Comparison of ENCODE assay signal across 8 cellular contexts in the genomic region with DNA sequence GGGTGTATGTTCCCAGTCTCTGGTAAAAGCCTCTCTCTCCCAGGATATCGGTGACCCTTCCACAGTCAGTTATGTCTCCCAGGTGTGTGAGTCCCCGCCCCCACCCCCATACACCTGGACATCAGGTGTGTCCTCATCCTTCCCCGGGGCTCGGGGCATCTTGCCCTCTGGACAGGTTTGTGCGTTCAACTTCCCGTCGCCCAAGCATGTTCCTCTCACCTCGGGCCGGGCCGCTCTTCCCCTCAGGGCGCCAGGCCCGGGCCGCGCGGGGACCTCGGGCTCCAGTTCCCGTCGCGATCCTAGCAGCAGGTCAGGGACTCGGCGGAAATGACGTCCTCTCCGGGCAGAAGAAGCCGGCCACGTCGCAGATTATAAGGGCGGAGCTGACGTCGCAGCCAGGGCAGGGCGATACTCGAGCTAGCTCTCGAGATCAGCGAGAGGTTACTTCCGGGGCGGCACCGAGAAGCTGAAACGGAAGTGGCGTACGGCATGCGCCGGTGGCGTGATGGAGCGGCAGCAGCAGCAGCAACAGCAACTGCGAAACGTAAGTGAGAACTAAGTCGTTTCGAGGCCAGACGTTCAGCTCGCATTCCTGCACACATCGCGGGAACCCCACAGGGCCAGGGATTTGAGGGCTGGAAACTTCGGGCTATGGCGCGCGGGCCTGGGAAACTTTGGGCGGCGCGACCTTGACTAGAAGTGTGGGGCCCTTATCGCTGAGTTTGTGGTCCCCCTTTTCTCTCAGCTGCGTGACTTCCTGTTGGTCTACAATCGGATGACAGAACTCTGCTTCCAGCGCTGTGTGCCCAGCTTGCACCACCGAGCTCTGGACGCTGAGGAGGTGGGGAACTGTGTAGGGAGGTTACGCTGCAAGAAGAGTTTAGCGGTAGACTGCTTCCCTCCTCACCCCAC.
A peak's percentile ranks its signal among the peaks of the same experiment; 100 is the strongest.
DNase-seq lines count a peak whose midpoint lies in the region; ATAC-seq and TF ChIP-seq lines count a peak whose summit lies in the region.

A gene with protein sequence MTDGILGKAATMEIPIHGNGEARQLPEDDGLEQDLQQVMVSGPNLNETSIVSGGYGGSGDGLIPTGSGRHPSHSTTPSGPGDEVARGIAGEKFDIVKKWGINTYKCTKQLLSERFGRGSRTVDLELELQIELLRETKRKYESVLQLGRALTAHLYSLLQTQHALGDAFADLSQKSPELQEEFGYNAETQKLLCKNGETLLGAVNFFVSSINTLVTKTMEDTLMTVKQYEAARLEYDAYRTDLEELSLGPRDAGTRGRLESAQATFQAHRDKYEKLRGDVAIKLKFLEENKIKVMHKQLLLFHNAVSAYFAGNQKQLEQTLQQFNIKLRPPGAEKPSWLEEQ (minus strand): TSS at position 320 of the 912 bp plus-strand sequence. CDS start 910 bp downstream, outside the sequence.
A gene with protein sequence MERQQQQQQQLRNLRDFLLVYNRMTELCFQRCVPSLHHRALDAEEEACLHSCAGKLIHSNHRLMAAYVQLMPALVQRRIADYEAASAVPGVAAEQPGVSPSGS (plus strand): TSS at position 490 of the 912 bp plus-strand sequence. CDS start 16 bp downstream, at position 506.

- peaks cover 49% of the 10 kb centered on the region for H3K79me2 ChIP-seq in MM.1S (ENCODE audit: low read length)

- H3K27me3 ChIP-seq in HAP-1 (ENCODE audit: low read depth) (no peaks in the 10 kb centered on the region), MM.1S (replicated peaks; ENCODE audit: insufficient read depth, low read length) (no peaks in the 10 kb centered on the region)

- H2AFZ ChIP-seq in MM.1S (ENCODE audit: low read length) = peak within 1 kb of the TSS; percentile 77

- H4K20me1 ChIP-seq in MM.1S (ENCODE audit: insufficient read depth, low read length) = no peaks in the 10 kb centered on the region

- 0 out of 2 replicates have a peak, but pooled peaks cover 3% of the 10 kb centered on the region for H3F3A ChIP-seq in MM.1S (ENCODE audit: insufficient read depth, low read length)

- H3K27ac Mint-ChIP-seq in nephron progenitor cell = peak within 1 kb of the TSS; percentile 98
- H3K27ac Mint-ChIP-seq in stimulated activated naive CD8-positive, alpha-beta T cell treated with anti-CD3 and anti-CD28 coated beads, Interleukin-15, amount 100 ng/mL, for 72 hours = peak within 1 kb of the TSS; percentile 97 to 98

- H3K9me3 ChIP-seq in ES-I3 (ENCODE audit: control insufficient read depth, insufficient read depth, low read length) = no peaks in the 10 kb centered on the region
- no peaks in the 10 kb centered on the region for H3K9me3 ChIP-seq in HAP-1
- no peaks in the 10 kb centered on the region for H3K9me3 ChIP-seq in MM.1S (replicated peaks; ENCODE audit: insufficient read depth, low read length)

- H3K36me3 Mint-ChIP-seq in nephron progenitor cell (ENCODE audit: low read depth) = peaks cover 34% of the 10 kb centered on the region

- peaks cover 32% of the 10 kb centered on the region for H3K36me3 ChIP-seq in ES-I3 (ENCODE audit: insufficient read depth, low read length)
- peaks cover 74% of the 10 kb centered on the region for H3K36me3 ChIP-seq in HAP-1 (replicated peaks)
- H3K36me3 ChIP-seq in MM.1S (replicated peaks; ENCODE audit: insufficient read depth, low read length) = 0 out of 2 replicates have a peak, but pooled peaks cover 12% of the 10 kb centered on the region

- H3K4me2 ChIP-seq in MM.1S (ENCODE audit: low read depth, low read length) = peak within 1 kb of the TSS; percentile 97

- peak within 1 kb of the TSS; percentile 96 for H3K4me3 Mint-ChIP-seq in nephron progenitor cell
- H3K4me3 Mint-ChIP-seq in stimulated activated naive CD8-positive, alpha-beta T cell treated with anti-CD3 and anti-CD28 coated beads, Interleukin-15, amount 100 ng/mL, for 72 hours = peak within 1 kb of the TSS; percentile 90 to 93

- peaks cover 40% of the 10 kb centered on the region for H3K4me1 Mint-ChIP-seq in nephron progenitor cell
- H3K4me1 Mint-ChIP-seq in stimulated activated naive CD8-positive, alpha-beta T cell treated with anti-CD3 and anti-CD28 coated beads, Interleukin-15, amount 100 ng/mL, for 72 hours = peaks cover 41% of the 10 kb centered on the region

- H3K27ac ChIP-seq in MM.1S (ENCODE audit: low read length) = peak within 1 kb of the TSS; percentile 88

- H3K27me3 Mint-ChIP-seq in nephron progenitor cell (ENCODE audit: low read depth, poor library complexity) = no peaks in the 10 kb centered on the region
- H3K27me3 Mint-ChIP-seq in stimulated activated naive CD8-positive, alpha-beta T cell treated with anti-CD3 and anti-CD28 coated beads, Interleukin-15, amount 100 ng/mL, for 72 hours = no peaks in the 10 kb centered on the region

- DNase-seq in HAP-1 (ENCODE audit: low spot score in 2 of 2) (peak; percentile 94 to 99), MM.1S (peak; percentile 99), SIG-M5 (lab: John Stamatoyannopoulos, UW) (peak; percentile 89), activated gamma-delta T cell (lab: John Stamatoyannopoulos, UW) (peak; percentile 85), fibroblast of the conjunctiva (ENCODE audit: low read depth) (peak; percentile 92), nephron progenitor cell (peak; percentile 97)
- DNase-seq in stimulated activated naive CD8-positive, alpha-beta T cell treated with anti-CD3 and anti-CD28 coated beads, Interleukin-15, amount 100 ng/mL, for 72 hours = peak; percentile 92 to 97

- H3K9me3 Mint-ChIP-seq in nephron progenitor cell = no peaks in the 10 kb centered on the region
- H3K9me3 Mint-ChIP-seq in stimulated activated naive CD8-positive, alpha-beta T cell treated with anti-CD3 and anti-CD28 coated beads, Interleukin-15, amount 100 ng/mL, for 72 hours = no peaks in the 10 kb centered on the region

- H3K9ac ChIP-seq in ES-I3 (ENCODE audit: low read depth, low read length) (peak within 1 kb of the TSS; percentile 84), MM.1S (ENCODE audit: low read length) (peak within 1 kb of the TSS; percentile 93)

- H3K4me1 ChIP-seq in ES-I3 (ENCODE audit: insufficient read depth, low read length) (no peaks in the 10 kb centered on the region), HAP-1 (peaks cover 5% of the 10 kb centered on the region; the same call in 1 of the 2 replicates), MM.1S (ENCODE audit: low read length) (peaks cover 19% of the 10 kb centered on the region)

- H3K9me2 ChIP-seq in MM.1S (replicated peaks; ENCODE audit: insufficient read depth, low read length) = no peaks in the 10 kb centered on the region

- H3K4me3 ChIP-seq in HAP-1 = peak within 1 kb of the TSS; percentile 77
- peak within 1 kb of the TSS; percentile 98 for H3K4me3 ChIP-seq in MM.1S (ENCODE audit: low read length)

- ATAC-seq in stimulated activated naive CD8-positive, alpha-beta T cell treated with anti-CD3 and anti-CD28 coated beads, Interleukin-15, amount 100 ng/mL, for 72 hours = peak; percentile 99

- in situ Hi-C loops in HAP-1 (cut with MboI; ENCODE audit: low sequenced_read_pairs) = no loop called here

- TF ChIP-seq CTCF in MM.1S (IDR thresholded peaks at IDR 0.05; ENCODE audit: low read length) = no peak
- no peak for TF ChIP-seq CTCF in nephron progenitor cell (IDR thresholded peaks at IDR 0.05)

Comparison
In these comparisons a context has a peak if more than half of its experiments do, and no peak if none do; other contexts are left out.
1. Peak in every context shown above with its lines: DNase-seq, ATAC-seq, H3K4me3 ChIP-seq and H3K27ac ChIP-seq.